15 cellular contexts compared by ENCODE assay signal in the genomic region with DNA sequence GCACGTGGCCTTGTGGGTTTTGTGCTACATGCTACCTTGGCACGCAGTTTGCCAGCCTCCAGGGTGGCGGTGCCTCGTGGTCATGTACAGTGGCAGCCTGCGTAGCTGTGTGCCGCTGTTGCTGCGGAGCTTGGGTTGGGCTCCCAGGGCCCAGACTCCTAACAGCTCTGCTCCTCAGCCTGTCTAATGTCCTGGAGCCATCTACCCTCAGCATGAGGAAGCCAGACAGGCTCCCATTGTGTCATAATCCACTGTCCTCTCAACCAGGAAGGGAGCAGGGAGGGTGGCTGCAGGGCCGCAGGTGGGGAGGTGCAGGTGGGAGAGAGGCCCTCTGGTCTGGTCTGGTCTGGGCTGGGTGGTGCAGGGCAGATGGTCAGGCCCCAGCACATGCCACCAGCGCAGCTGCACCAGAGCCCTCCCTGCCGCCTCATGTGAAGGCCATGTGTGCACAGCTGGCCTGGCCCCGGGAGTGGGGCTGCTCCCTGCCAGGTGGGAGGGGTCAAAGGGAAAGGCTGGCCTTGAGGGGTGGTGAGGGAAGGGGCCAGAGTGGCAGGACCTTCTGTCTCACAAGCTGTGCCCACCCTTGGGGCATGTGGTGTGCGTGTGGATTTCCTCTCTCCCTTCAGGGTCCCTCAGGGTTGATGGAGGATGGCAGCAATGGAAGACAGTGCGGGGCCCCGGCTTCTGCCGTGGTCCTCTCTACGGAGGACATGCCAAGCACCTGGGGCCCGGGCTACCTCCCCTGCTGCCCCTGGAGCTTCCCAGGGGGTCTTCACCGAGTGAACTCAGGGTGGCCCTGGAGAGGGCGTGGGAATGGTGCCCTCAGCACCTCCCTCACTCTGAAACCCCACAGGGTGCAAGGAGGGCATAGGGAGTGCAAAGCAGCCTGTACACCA. TPM values are rescaled to one million over a fixed set of nuclear protein-coding genes. Genes with fewer than 3 reads are reported as not detected.
DNase-seq lines count a peak whose midpoint lies in the region; ATAC-seq and TF ChIP-seq lines count a peak whose summit lies in the region.
"Had no signal": no experiment of that assay in that cellular context is flagged by ENCODE, and none has a peak within 500 bp of the region (broad histone marks: within the 10 kb centered on the region; RNA-seq: fewer than 3 reads in every experiment).

No MANE protein-coding gene starts in this region.

- POLR2A ChIA-PET in SK-N-SH (lab: Yijun Ruan, JAX), result interaction anchor here (1.4 kb wide), 1 partner anchor 13 kb away, joined by 5 read pairs; no protein-coding TSS in a partner anchor
- POLR2A ChIA-PET in activated CD8-positive, alpha-beta T cell treated with anti-CD3 and anti-CD28 coated beads for 36 hours (lab: Charles Lee), result interaction anchor here (0.5 to 1.2 kb wide), 2 partner anchors 47 to 420 kb away, joined by 3 read pairs; no protein-coding TSS in a partner anchor

- 87% methylated on average over 11 of the region's 19 CpGs for WGBS in SK-N-SH (ENCODE audit: low lambda C conversion rate)
- WGBS in right lobe of liver (ENCODE audit: insufficient coverage, low coverage, low lambda C conversion rate, missing lambda C conversion rate), result 63% methylated on average over 2 of the region's 19 CpGs
- WGBS in upper lobe of left lung, 2 donors, result 78 to 84% methylated on average over 4 to 14 of the region's 19 CpGs

- TF ChIP-seq POLR2A in right lobe of liver (IDR thresholded peaks at IDR 0.05) (no peak), upper lobe of left lung (IDR thresholded peaks at IDR 0.05) (no peak)

- TF ChIP-seq RAD21 in SK-N-SH (IDR thresholded peaks at IDR 0.05; ENCODE audit: low read length), result no peak

- H3K9me2 ChIP-seq in SK-N-SH, result no peaks in the 10 kb centered on the region

- no peaks in the 10 kb centered on the region for H3K27me3 ChIP-seq in SK-N-SH (ENCODE audit: insufficient read depth)
- H3K27me3 ChIP-seq in right lobe of liver, result no peaks in the 10 kb centered on the region
- peaks cover 0 to 9% (median 0%) of the 10 kb centered on the region in 4 donors for H3K27me3 ChIP-seq in upper lobe of left lung

- H4K20me1 ChIP-seq in SK-N-SH (ENCODE audit: insufficient read depth), result peaks cover 76% of the 10 kb centered on the region

- H3K27me3 Mint-ChIP-seq in activated CD8-positive, alpha-beta T cell treated with anti-CD3 and anti-CD28 coated beads for 36 hours, result peaks cover 39% of the 10 kb centered on the region

- H2AFZ ChIP-seq in SK-N-SH (ENCODE audit: low read depth), result no peak overlapping the region

- peaks cover 3 to 32% of the 10 kb centered on the region in 2 experiments; a peak in 1 of 4 replicates for H3K4me1 ChIP-seq in SK-N-SH (ENCODE audit: control insufficient read depth in 1 of 2, insufficient read depth in 2 of 2, low read depth in 1 of 2, low read length in 1 of 2)
- peaks cover 0 to 65% (median 32%) of the 10 kb centered on the region in 4 donors for H3K4me1 ChIP-seq in right lobe of liver
- peaks cover 67 to 86% (median 70%) of the 10 kb centered on the region in 4 donors for H3K4me1 ChIP-seq in upper lobe of left lung

- intact Hi-C loops in right lobe of liver (cut with DNase I), result no loop called here
- intact Hi-C loops in activated CD8-positive, alpha-beta T cell treated with anti-CD3 and anti-CD28 coated beads for 36 hours (cut with micrococcal nuclease), result no loop called here

- no peak overlapping the region for H3K4me3 ChIP-seq in SK-N-SH (ENCODE audit: low read depth in 2 of 2, low read length in 1 of 2)
- H3K4me3 ChIP-seq in right lobe of liver, result peak overlapping the region in 1 of 3 donors; percentile 77
- peak overlapping the region in 2 of 4 donors; percentile 19 to 72 for H3K4me3 ChIP-seq in upper lobe of left lung
- H3K4me3 ChIP-seq: smooth muscle cell had no signal

- no peaks in the 10 kb centered on the region for H3K9me3 ChIP-seq in SK-N-SH
- H3K9me3 ChIP-seq in right lobe of liver, result no peaks in the 10 kb centered on the region
- no peaks in the 10 kb centered on the region for H3K9me3 ChIP-seq in upper lobe of left lung

- ATAC-seq in right lobe of liver (peak; percentile 5 to 26 (median 8)), upper lobe of left lung (ENCODE audit: low FRiP score in 2 of 2) (no peak)
- ATAC-seq in activated CD8-positive, alpha-beta T cell treated with anti-CD3 and anti-CD28 coated beads for 36 hours, result no peak
- ATAC-seq: activated CD4-positive, CD25-positive, alpha-beta regulatory T cell treated with anti-CD3 and anti-CD28 coated beads, Interleukin-2, amount 50 U/mL, for 24 hours had no signal

- DNase-seq in NCI-H748 (lab: John Stamatoyannopoulos, UW; ENCODE audit: unreplicated experiment) (peak; percentile 43), NCI-H748 treated with DMSO at 0.1 percent for 48 hours (lab: John Stamatoyannopoulos, UW) (no peak), SK-N-SH (peak; percentile 84), right lobe of liver (peak; percentile 54 to 73 (median 62)), upper lobe of left lung (peak in 1 of 2 donors; percentile 73), 8988T (no peak), germinal center (ENCODE audit: low spot score) (no peak)
- no peak for DNase-seq in activated CD8-positive, alpha-beta T cell treated with anti-CD3 and anti-CD28 coated beads for 36 hours
- DNase-seq: ACHN; activated T-cell treated with anti-CD3 and anti-CD28 coated beads, Interleukin-2, amount 50 U/mL, for 48 hours; DMS79; NCI-H526 treated with DMSO at 0.1 percent for 48 hours had no signal

- no peaks in the 10 kb centered on the region for H3K36me3 Mint-ChIP-seq in activated CD8-positive, alpha-beta T cell treated with anti-CD3 and anti-CD28 coated beads for 36 hours (ENCODE audit: low read depth)

- peaks cover 92% of the 10 kb centered on the region for H3K79me2 ChIP-seq in SK-N-SH (ENCODE audit: insufficient read depth)

- H3K27ac ChIP-seq in SK-N-SH (ENCODE audit: low read depth in 2 of 2, low read length in 1 of 2) (no peak overlapping the region), right lobe of liver (peak overlapping the region in 2 of 3 donors; percentile 12 to 64), upper lobe of left lung (peak overlapping the region in 3 of 4 donors; percentile 2 to 67 (median 38))

- peaks cover 6% of the 10 kb centered on the region for H3F3A ChIP-seq in SK-N-SH (replicated peaks; ENCODE audit: insufficient read depth)

- H3K4me3 Mint-ChIP-seq in activated CD8-positive, alpha-beta T cell treated with anti-CD3 and anti-CD28 coated beads for 36 hours, result no peak overlapping the region
- H3K4me3 Mint-ChIP-seq: dendritic cell treated with granulocyte-macrophage colony-stimulating factor and Interleukin-4, amounts not matched to agents 40 ng/mL and 50 ng/mL, for 4 days had no signal

- H3K27ac Mint-ChIP-seq in activated CD8-positive, alpha-beta T cell treated with anti-CD3 and anti-CD28 coated beads for 36 hours, result no peak overlapping the region
- H3K27ac Mint-ChIP-seq: dendritic cell treated with granulocyte-macrophage colony-stimulating factor and Interleukin-4, amounts not matched to agents 40 ng/mL and 50 ng/mL, for 4 days had no signal

- H3K9ac ChIP-seq in SK-N-SH, result no peak overlapping the region

- no peaks in the 10 kb centered on the region for H3K9me3 Mint-ChIP-seq in activated CD8-positive, alpha-beta T cell treated with anti-CD3 and anti-CD28 coated beads for 36 hours
- H3K9me3 Mint-ChIP-seq: dendritic cell treated with granulocyte-macrophage colony-stimulating factor and Interleukin-4, amounts not matched to agents 40 ng/mL and 50 ng/mL, for 4 days had no signal

- TF ChIP-seq CTCF in SK-N-SH (IDR thresholded peaks at IDR 0.05) (no peak), right lobe of liver (IDR thresholded peaks at IDR 0.05) (no peak), upper lobe of left lung (IDR thresholded peaks at IDR 0.05) (no peak)
- no peak for TF ChIP-seq CTCF in activated CD8-positive, alpha-beta T cell treated with anti-CD3 and anti-CD28 coated beads for 36 hours (IDR thresholded peaks at IDR 0.05)

- no peak overlapping the region; the same call in 1 of the 2 replicates for H3K4me2 ChIP-seq in SK-N-SH
- H3K4me2 ChIP-seq: smooth muscle cell had no signal

- CTCF ChIA-PET in SK-N-SH (lab: Yijun Ruan, JAX), result interaction anchor here (2.1 to 34.7 kb wide), 6 partner anchors 8 to 50 kb away, joined by 5 to 626 read pairs (median 56); no protein-coding TSS in a partner anchor
- CTCF ChIA-PET in activated CD8-positive, alpha-beta T cell treated with anti-CD3 and anti-CD28 coated beads for 36 hours (lab: Charles Lee), result interaction anchor here (1.1 to 3.4 kb wide), 4 partner anchors 8 to 55 kb away, joined by 3 to 26 read pairs (median 4); no protein-coding TSS in a partner anchor

- H3K4me1 Mint-ChIP-seq in activated CD8-positive, alpha-beta T cell treated with anti-CD3 and anti-CD28 coated beads for 36 hours (ENCODE audit: low read depth), result peaks cover 14% of the 10 kb centered on the region

- H3K36me3 ChIP-seq in SK-N-SH (replicated peaks in 1 of 2; ENCODE audit: control insufficient read depth in 1 of 2, insufficient read depth in 2 of 2, low read length in 1 of 2), result peaks cover 0 to 4% of the 10 kb centered on the region in 2 experiments
- no peaks in the 10 kb centered on the region for H3K36me3 ChIP-seq in right lobe of liver
- H3K36me3 ChIP-seq in upper lobe of left lung, result peaks cover 0 to 40% (median 11%) of the 10 kb centered on the region in 4 donors

- no peak; a peak in 1 of 4 replicates for TF ChIP-seq EP300 in SK-N-SH (IDR thresholded peaks at IDR 0.05; ENCODE audit: borderline replicate concordance in 1 of 2, low read depth in 1 of 2, low read length in 1 of 2)
- no peak for TF ChIP-seq EP300 in upper lobe of left lung (IDR thresholded peaks at IDR 0.05)

TF ChIP-seq in SK-N-SH, 30 proteins besides CTCF, POLR2A, EP300 and RAD21 (continues in another document):
- TF ChIP-seq TCF12 (IDR thresholded peaks at IDR 0.05) (peak; percentile 27; the same call in 1 of the 2 replicates), NFIC (IDR thresholded peaks at IDR 0.05; ENCODE audit: borderline replicate concordance) (no peak), GATA2 (CRISPR knock-in tag; IDR thresholded peaks at IDR 0.05) (no peak), RCOR1 (IDR thresholded peaks at IDR 0.05; ENCODE audit: low read length) (peak; percentile 34; the same call in 1 of the 2 replicates)
- TF ChIP-seq, protein P1, sequence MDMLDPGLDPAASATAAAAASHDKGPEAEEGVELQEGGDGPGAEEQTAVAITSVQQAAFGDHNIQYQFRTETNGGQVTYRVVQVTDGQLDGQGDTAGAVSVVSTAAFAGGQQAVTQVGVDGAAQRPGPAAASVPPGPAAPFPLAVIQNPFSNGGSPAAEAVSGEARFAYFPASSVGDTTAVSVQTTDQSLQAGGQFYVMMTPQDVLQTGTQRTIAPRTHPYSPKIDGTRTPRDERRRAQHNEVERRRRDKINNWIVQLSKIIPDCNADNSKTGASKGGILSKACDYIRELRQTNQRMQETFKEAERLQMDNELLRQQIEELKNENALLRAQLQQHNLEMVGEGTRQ (IDR thresholded peaks at IDR 0.05; ENCODE audit: borderline replicate concordance, low read depth, low read length), result no peak

RNA-seq across cellular contexts. Expression of a gene that starts 4.8 kb away (rescaled TPM):
- polyA plus RNA-seq in SK-N-SH (2012; rRNA removed), result 5.6 and 6.4 TPM in 2 replicates
- polyA plus RNA-seq in SK-N-SH (2012; cell fraction: cytosol; rRNA removed), result 2.9 and 4.3 TPM in 2 replicates
- polyA plus RNA-seq in SK-N-SH (2012; cell fraction: nucleus; rRNA removed), result 7.0 and 7.3 TPM in 2 replicates
- total RNA-seq in right lobe of liver (10 to 100 TPM in 4 of 6 experiments, 1 to 10 TPM in 2; 5.3 to 78.0 (median 46.2) TPM), upper lobe of left lung (100 to 1,000 TPM in 2 of 6 donors, 10 to 100 TPM in 4; 60.2 to 121 (median 85.1) TPM)
- not detected for total RNA-seq in activated CD8-positive, alpha-beta T cell treated with anti-CD3 and anti-CD28 coated beads for 36 hours

Comparison
In these comparisons a context has a peak if more than half of its experiments do, and no peak if none do; other contexts are left out.
1. DNase-seq: peak in NCI-H748 (single experiment), SK-N-SH (single experiment) and right lobe of liver (3 of 3); none in NCI-H748 treated with DMSO at 0.1 percent for 48 hours (single experiment), activated CD8-positive, alpha-beta T cell treated with anti-CD3 and anti-CD28 coated beads for 36 hours (single experiment), 8988T (single experiment) and germinal center (single experiment).
2. H3K27ac ChIP-seq: peak in right lobe of liver (2 of 3) and upper lobe of left lung (3 of 4); none in SK-N-SH (0 of 2).
3. ATAC-seq: peak in right lobe of liver (4 of 4); none in upper lobe of left lung (0 of 2) and activated CD8-positive, alpha-beta T cell treated with anti-CD3 and anti-CD28 coated beads for 36 hours (single experiment).
4. RNA of a gene that starts 4.8 kb away (total RNA-seq): 60.2 to 121 TPM in upper lobe of left lung and 5.3 to 78.0 TPM in right lobe of liver; not detected in activated CD8-positive, alpha-beta T cell treated with anti-CD3 and anti-CD28 coated beads for 36 hours; every median in the first group is over 4 times any median in the second.